Comparison of ENCODE assay signal across 29 cellular contexts in genomic region chr5:67347821-67348220, GRCh38.
"Had no signal": no experiment of that assay in that cellular context is flagged by ENCODE, and none has a peak within 500 bp of the region (broad histone marks: within the 10 kb centered on the region; RNA-seq: fewer than 3 reads in every experiment).

No MANE protein-coding gene starts in this region.

- ATAC-seq: naive thymus-derived CD8-positive, alpha-beta T cell; natural killer cell treated with Interleukin-12 subunit alpha and Interleukin-12 subunit beta and Interleukin-15 and Interleukin-18, amount 100 ng/mL, for 72 hours; psoas muscle; right cardiac atrium; right lobe of liver; stimulated activated effector memory CD8-positive, alpha-beta T cell treated with anti-CD3 and anti-CD28 coated beads, Interleukin-12 subunit alpha, Interleukin-12 subunit beta, amount 100 ng/mL, for 72 hours; stimulated activated naive B cell treated with anti-CD40 and anti-IgM and Interleukin-4, amounts not matched to agents 10 μg/mL and 1 μg/mL and 100 μg/mL, for 72 hours had no signal

- H3K27me3 Mint-ChIP-seq: progenitor cell of endocrine pancreas; stimulated activated naive CD8-positive, alpha-beta T cell treated with anti-CD3 and anti-CD28 coated beads, Interleukin-15, Interleukin-2, amounts not matched to agents 100 ng/mL and 50 ng/mL, for 24 hours had no signal

- H3K9me3 Mint-ChIP-seq: natural killer cell treated with Interleukin-12 subunit alpha and Interleukin-12 subunit beta and Interleukin-15 and Interleukin-18, amount 100 ng/mL, for 72 hours had no signal

- H3K36me3 Mint-ChIP-seq: stimulated activated effector memory CD8-positive, alpha-beta T cell treated with anti-CD3 and anti-CD28 coated beads, Interleukin-12 subunit alpha, Interleukin-12 subunit beta, amount 100 ng/mL, for 72 hours had no signal

- H3K27me3 ChIP-seq: neutrophil, right lobe of liver, sigmoid colon, stomach, thyroid gland, tibial nerve, upper lobe of left lung, uterus had no signal

- H3K4me1 ChIP-seq: psoas muscle, right lobe of liver, stomach, thyroid gland, uterus had no signal

- H3K4me3 ChIP-seq: psoas muscle, right lobe of liver, sigmoid colon, stomach, thoracic aorta, thyroid gland, tibial nerve, upper lobe of left lung, uterus had no signal

- H3K9ac ChIP-seq: parathyroid adenoma had no signal

- H3K9me3 ChIP-seq: neutrophil, psoas muscle, right lobe of liver, sigmoid colon, thyroid gland, uterus had no signal

- H2AFZ ChIP-seq: parathyroid adenoma had no signal

- H3K27ac Mint-ChIP-seq: naive thymus-derived CD8-positive, alpha-beta T cell; natural killer cell treated with Interleukin-12 subunit alpha and Interleukin-12 subunit beta and Interleukin-15 and Interleukin-18, amount 100 ng/mL, for 72 hours; nephron progenitor cell; progenitor cell of endocrine pancreas; stimulated activated effector memory CD8-positive, alpha-beta T cell treated with anti-CD3 and anti-CD28 coated beads, Interleukin-12 subunit alpha, Interleukin-12 subunit beta, amount 100 ng/mL, for 72 hours; stimulated activated naive B cell treated with anti-CD40 and anti-IgM and Interleukin-4, amounts not matched to agents 10 μg/mL and 1 μg/mL and 100 μg/mL, for 72 hours; stimulated activated naive CD8-positive, alpha-beta T cell treated with anti-CD3 and anti-CD28 coated beads, Interleukin-15, Interleukin-2, amounts not matched to agents 100 ng/mL and 50 ng/mL, for 24 hours had no signal

- DNase-seq: naive thymus-derived CD8-positive, alpha-beta T cell; nephron progenitor cell; nucleus accumbens; posterior cingulate gyrus; psoas muscle; right cardiac atrium; right lobe of liver; sigmoid colon; small intestine; stimulated activated CD4-positive, alpha-beta T cell treated with anti-CD3 and anti-CD28 coated beads, Interleukin-15, amount 100 ng/mL, for 24 hours; stimulated activated CD4-positive, alpha-beta T cell treated with anti-CD3 and anti-CD28 coated beads, Interleukin-2, amount 100 ng/mL, for 24 hours; stimulated activated CD4-positive, alpha-beta T cell treated with anti-CD3 and anti-CD28 coated beads, Interleukin-2, amount 100 ng/mL, for 48 hours; stimulated activated CD4-positive, alpha-beta T cell treated with anti-CD3 and anti-CD28 coated beads, Interleukin-4, amount 100 ng/mL, for 24 hours; stimulated activated naive B cell treated with anti-CD40 and anti-IgM and Interleukin-4, amounts not matched to agents 10 μg/mL and 1 μg/mL and 100 μg/mL, for 72 hours; stimulated activated naive CD4-positive, alpha-beta T cell treated with Interleukin-2 at 50 U/mL for 16 hours; stomach; thyroid gland; trophoblast cell; upper lobe of left lung; uterus had no signal

- H3K36me3 ChIP-seq: neutrophil, right lobe of liver, sigmoid colon, stomach, thoracic aorta, thyroid gland, tibial nerve, upper lobe of left lung, uterus had no signal

- H3K4me3 Mint-ChIP-seq: naive thymus-derived CD8-positive, alpha-beta T cell; natural killer cell treated with Interleukin-12 subunit alpha and Interleukin-12 subunit beta and Interleukin-15 and Interleukin-18, amount 100 ng/mL, for 72 hours; nephron progenitor cell; neural crest cell; stimulated activated effector memory CD8-positive, alpha-beta T cell treated with anti-CD3 and anti-CD28 coated beads, Interleukin-12 subunit alpha, Interleukin-12 subunit beta, amount 100 ng/mL, for 72 hours; stimulated activated naive B cell treated with anti-CD40 and anti-IgM and Interleukin-4, amounts not matched to agents 10 μg/mL and 1 μg/mL and 100 μg/mL, for 72 hours; stimulated activated naive CD8-positive, alpha-beta T cell treated with anti-CD3 and anti-CD28 coated beads, Interleukin-15, Interleukin-2, amounts not matched to agents 100 ng/mL and 50 ng/mL, for 24 hours had no signal

- H3K27ac ChIP-seq: neutrophil, parathyroid adenoma, psoas muscle, right lobe of liver, sigmoid colon, stomach, thoracic aorta, thyroid gland, tibial nerve, upper lobe of left lung, uterus had no signal
